Comparison of ENCODE assay signal across 22 cellular contexts in the genomic region with DNA sequence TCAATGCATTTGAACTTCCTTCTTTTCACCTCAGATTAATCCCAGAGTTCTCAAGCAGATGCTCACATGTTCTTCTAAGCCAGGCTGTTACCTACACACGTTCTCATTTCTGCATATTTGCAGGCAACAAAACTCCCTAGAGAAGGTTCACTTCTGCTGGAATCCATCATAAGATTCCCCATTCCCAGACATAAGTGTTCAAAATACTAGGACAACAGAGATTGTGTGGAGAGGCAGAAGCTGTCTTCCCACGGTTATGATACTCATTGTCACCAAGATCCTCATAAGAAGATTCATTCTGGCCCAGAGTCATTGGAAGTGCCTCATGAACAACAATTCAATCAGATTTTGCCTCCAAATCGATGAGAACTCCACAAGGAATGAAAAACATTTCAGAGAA.
A peak's percentile ranks its signal among the peaks of the same experiment; 100 is the strongest.
DNase-seq lines count a peak whose midpoint lies in the region; ATAC-seq, FAIRE-seq and TF ChIP-seq lines count a peak whose summit lies in the region.
"Had no signal": no experiment of that assay in that cellular context is flagged by ENCODE, and none has a peak within 500 bp of the region (broad histone marks: within the 10 kb centered on the region; RNA-seq: fewer than 3 reads in every experiment).

No MANE protein-coding gene starts in this region.

- no peaks in the 10 kb centered on the region for H3K9me1 ChIP-seq in keratinocyte (ENCODE audit: control insufficient read depth, extremely low read depth, insufficient read depth, low read length)

- no peaks in the 10 kb centered on the region for H3K79me2 ChIP-seq in keratinocyte (ENCODE audit: control insufficient read depth, insufficient read depth, low read length)

- dilution Hi-C loops in keratinocyte (cut with MboI; ENCODE audit: extremely low pct_ligation_motif_present, low sequenced_read_pairs), result no loop called here

- no peak for ATAC-seq in HG02885 (IDR thresholded peaks at IDR 0.05; ENCODE audit: poor library complexity, unreplicated experiment)
- ATAC-seq: gastroesophageal sphincter, GM12878, left colon, mucosa of descending colon had no signal

- H3K4me3 ChIP-seq in HUES6 (ENCODE audit: low read depth, low read length) (no peak overlapping the region), adipocyte (ENCODE audit: low read length) (no peak overlapping the region), keratinocyte (ENCODE audit: control insufficient read depth in 2 of 3, extremely low read depth in 1 of 3, insufficient read depth in 2 of 3, low read depth in 1 of 3, low read length in 3 of 3) (no peak overlapping the region)
- H3K4me3 ChIP-seq: A549, adrenal gland, gastroesophageal sphincter, GM12878, HAP-1, mucosa of descending colon had no signal

- peak overlapping the region; percentile 7 for H3K4me2 ChIP-seq in keratinocyte (ENCODE audit: control insufficient read depth, extremely low read depth, insufficient read depth, low read depth, low read length)

- no peak for FAIRE-seq in keratinocyte (lab: Jason Lieb, UNC)
- FAIRE-seq: A549, GM12878 had no signal

- H3K36me3 ChIP-seq in HUES6 (ENCODE audit: control insufficient read depth, insufficient read depth, low read length), result no peaks in the 10 kb centered on the region
- no peaks in the 10 kb centered on the region for H3K36me3 ChIP-seq in adipocyte (ENCODE audit: control insufficient read depth, insufficient read depth, low read length, severe bottlenecking)
- H3K36me3 ChIP-seq in keratinocyte (ENCODE audit: control insufficient read depth in 2 of 2, extremely low read depth in 1 of 2, insufficient read depth in 2 of 2, low read length in 2 of 2), result no peaks in the 10 kb centered on the region
- H3K36me3 ChIP-seq: adrenal gland, gastroesophageal sphincter, HAP-1, neutrophil had no signal

- H3K9ac ChIP-seq in HUES6 (ENCODE audit: low read length) (peak overlapping the region; percentile 19), adipocyte (ENCODE audit: low read length) (peak overlapping the region; percentile 39), keratinocyte (ENCODE audit: control insufficient read depth, extremely low read depth, insufficient read depth, low read length) (no peak overlapping the region)

- H3K27ac ChIP-seq in 22Rv1 (peak overlapping the region; percentile 38), HUES6 (ENCODE audit: low read depth, low read length) (peak overlapping the region; percentile 46; the same call in 1 of the 2 replicates), keratinocyte (ENCODE audit: control insufficient read depth, insufficient read depth, low read length) (peak overlapping the region; percentile 11)
- H3K27ac ChIP-seq: adrenal gland, C4-2B, gastroesophageal sphincter, neutrophil had no signal

- DNase-seq in adipocyte (ENCODE audit: low read depth) (no peak), keratinocyte (ENCODE audit: low read depth, low spot score) (no peak), T-helper 9 cell (no peak)
- no peak for DNase-seq in activated T-cell treated with anti-CD3 and anti-CD28 coated beads, Interleukin-2, amount 50 U/mL, for 48 hours
- no peak for DNase-seq in activated CD8-positive, alpha-beta memory T cell treated with anti-CD3 and anti-CD28 coated beads for 24 hours
- DNase-seq: activated effector memory CD4-positive, alpha-beta T cell treated with Interleukin-2 at 50 U/mL for 16 hours; adrenal gland; caudate nucleus; Karpas-422; left colon; mucosa of descending colon; NCI-H1417 treated with DMSO at 0.1 percent for 48 hours; NCI-H2171 had no signal

- H3K9me3 ChIP-seq in HUES6 (ENCODE audit: control insufficient read depth, insufficient read depth, low read depth, low read length) (no peaks in the 10 kb centered on the region), adipocyte (ENCODE audit: control insufficient read depth, low read length) (no peaks in the 10 kb centered on the region), keratinocyte (ENCODE audit: control insufficient read depth, low read depth, low read length) (no peaks in the 10 kb centered on the region)
- H3K9me3 ChIP-seq: A549, adrenal gland, gastroesophageal sphincter, HAP-1, mucosa of descending colon, neutrophil had no signal

- no peaks in the 10 kb centered on the region for H4K20me1 ChIP-seq in keratinocyte (ENCODE audit: control insufficient read depth, extremely low read depth, insufficient read depth, low read length)

- H3K4me1 ChIP-seq in HUES6 (ENCODE audit: control insufficient read depth, insufficient read depth, low read length) (peaks cover 14% of the 10 kb centered on the region), adipocyte (ENCODE audit: control insufficient read depth, insufficient read depth, low read length) (peaks cover 29% of the 10 kb centered on the region), keratinocyte (ENCODE audit: control insufficient read depth, extremely low read depth, insufficient read depth, low read length) (peaks cover 23% of the 10 kb centered on the region)
- H3K4me1 ChIP-seq: adrenal gland, gastroesophageal sphincter, HAP-1 had no signal

- H3K27me3 ChIP-seq in HUES6 (ENCODE audit: control insufficient read depth, insufficient read depth, low read length) (no peaks in the 10 kb centered on the region), adipocyte (replicated peaks; ENCODE audit: control insufficient read depth, insufficient read depth, low read length) (no peaks in the 10 kb centered on the region), keratinocyte (ENCODE audit: control insufficient read depth, extremely low read depth, insufficient read depth, low read length) (no peaks in the 10 kb centered on the region)
- H3K27me3 ChIP-seq: adrenal gland, gastroesophageal sphincter, neutrophil had no signal

- TF ChIP-seq CTCF in 22Rv1 (IDR thresholded peaks at IDR 0.05) (no peak), keratinocyte (optimal IDR thresholded peaks at IDR 0.05 in 1 of 3, IDR thresholded peaks at IDR 0.05 in 1 of 3, conservative IDR thresholded peaks at IDR 0.05 in 1 of 3; ENCODE audit: extremely low read depth in 1 of 3, insufficient read depth in 2 of 3, low read length in 3 of 3) (no peak)

- peak overlapping the region; percentile 83 for H2AFZ ChIP-seq in keratinocyte (ENCODE audit: control insufficient read depth, low read length)
